1 cellular context compared by ENCODE assay signal in genomic region chr4:124705393-124705792, GRCh38.
A peak's percentile ranks its signal among the peaks of the same experiment; 100 is the strongest.
TF ChIP-seq lines count a peak whose summit lies in the region.

No MANE protein-coding gene starts in this region.

TF ChIP-seq in HepG2, 621 proteins besides CTCF, POLR2A, EP300 and RAD21:
- peak; percentile 52; the same call in 1 of the 2 replicates for TF ChIP-seq HOMEZ (CRISPR knock-in tag; IDR thresholded peaks at IDR 0.05; ENCODE audit: low read depth)
- no peak for TF ChIP-seq CEBPG (CRISPR knock-in tag; IDR thresholded peaks at IDR 0.05)
